In genomic region chr1:14366361-14367018, GRCh38 we compare ENCODE assay signal across 1 cellular context.
TF ChIP-seq lines count a peak whose summit lies in the region.

No MANE protein-coding gene starts in this region.

TF ChIP-seq in HEK293T, 16 proteins besides CTCF, POLR2A, EP300 and RAD21 (continued from another document):
- TF ChIP-seq ZNF384 (IDR thresholded peaks at IDR 0.05) (no peak), FOXK2 (IDR thresholded peaks at IDR 0.05) (no peak), FOXA1 (IDR thresholded peaks at IDR 0.05) (no peak)
